ENCODE assay signal across 21 cellular contexts in genomic region chr1:58409826-58410225, GRCh38.
A peak's percentile ranks its signal among the peaks of the same experiment; 100 is the strongest.
DNase-seq lines count a peak whose midpoint lies in the region; ATAC-seq and TF ChIP-seq lines count a peak whose summit lies in the region.
"Had no signal": no experiment of that assay in that cellular context is flagged by ENCODE, and none has a peak within 500 bp of the region (broad histone marks: within the 10 kb centered on the region; RNA-seq: fewer than 3 reads in every experiment).

No MANE protein-coding gene starts in this region.

- no peak overlapping the region for H3K4me3 Mint-ChIP-seq in GM23338
- H3K4me3 Mint-ChIP-seq: activated CD4-positive, alpha-beta memory T cell treated with anti-CD3 and anti-CD28 coated beads for 36 hours; activated naive CD8-positive, alpha-beta T cell; activated T-cell treated with anti-CD3 and anti-CD28 coated beads, Interleukin-2, amount 50 U/mL, for 72 hours; CD4-positive, CD25-positive, alpha-beta regulatory T cell; stimulated activated memory B cell treated with anti-CD40 and anti-IgM and Interleukin-4, amounts not matched to agents 10 μg/mL and 1 μg/mL and 100 μg/mL, for 72 hours had no signal

- peaks cover 4% of the 10 kb centered on the region; the same call in 1 of the 2 replicates for H3K4me1 ChIP-seq in GM23338 (ENCODE audit: insufficient read depth)
- H3K4me1 ChIP-seq: parathyroid adenoma, transverse colon had no signal

- no peaks in the 10 kb centered on the region for H3K36me3 Mint-ChIP-seq in GM23338 (ENCODE audit: low read depth)
- H3K36me3 Mint-ChIP-seq: activated naive CD8-positive, alpha-beta T cell; CD4-positive, CD25-positive, alpha-beta regulatory T cell had no signal

- no peaks in the 10 kb centered on the region for H3K27me3 Mint-ChIP-seq in GM23338 (ENCODE audit: insufficient read depth, low read depth, poor library complexity)
- H3K27me3 Mint-ChIP-seq: activated CD4-positive, alpha-beta memory T cell treated with anti-CD3 and anti-CD28 coated beads for 36 hours; activated naive CD8-positive, alpha-beta T cell; CD4-positive, CD25-positive, alpha-beta regulatory T cell; stimulated activated memory B cell treated with anti-CD40 and anti-IgM and Interleukin-4, amounts not matched to agents 10 μg/mL and 1 μg/mL and 100 μg/mL, for 72 hours had no signal

- DNase-seq in GM23338 (ENCODE audit: low spot score) (no peak), kidney tubule cell (ENCODE audit: low spot score) (peak; percentile 51), T-helper 9 cell (no peak), ecto neural progenitor cell (ENCODE audit: low spot score) (no peak), NCI-H2171 (lab: John Stamatoyannopoulos, UW) (no peak)
- no peak for DNase-seq in stimulated activated CD4-positive, alpha-beta T cell treated with anti-CD3 and anti-CD28 coated beads, Interleukin-2, amount 100 ng/mL, for 24 hours
- DNase-seq: activated CD4-positive, alpha-beta memory T cell treated with anti-CD3 and anti-CD28 coated beads for 36 hours; activated T-cell treated with anti-CD3 and anti-CD28 coated beads, Interleukin-2, amount 50 U/mL, for 72 hours; caudate nucleus; CD4-positive, CD25-positive, alpha-beta regulatory T cell; DMS79; left colon; NCI-H146; NCI-H446; OCI-M1; transverse colon had no signal

- H2AFZ ChIP-seq in GM23338: peak overlapping the region; percentile 93; the same call in 1 of the 2 replicates
- H2AFZ ChIP-seq: parathyroid adenoma had no signal

- H3K9me2 ChIP-seq in GM23338 (ENCODE audit: insufficient read depth): no peaks in the 10 kb centered on the region

- TF ChIP-seq CTCF in GM23338 (conservative IDR thresholded peaks at IDR 0.05; ENCODE audit: low read depth in 2 of 2): no peak

- H3K4me2 ChIP-seq in GM23338: no peak overlapping the region

- H3K4me1 Mint-ChIP-seq in GM23338: no peaks in the 10 kb centered on the region
- H3K4me1 Mint-ChIP-seq: CD4-positive, CD25-positive, alpha-beta regulatory T cell; stimulated activated memory B cell treated with anti-CD40 and anti-IgM and Interleukin-4, amounts not matched to agents 10 μg/mL and 1 μg/mL and 100 μg/mL, for 72 hours had no signal

- H3K27ac ChIP-seq in GM23338 (ENCODE audit: low read depth): no peak overlapping the region
- H3K27ac ChIP-seq: parathyroid adenoma, SK-N-MC, transverse colon had no signal

- H3K36me3 ChIP-seq in GM23338 (ENCODE audit: insufficient read depth): no peaks in the 10 kb centered on the region
- H3K36me3 ChIP-seq: transverse colon had no signal

- H3K9me3 Mint-ChIP-seq in GM23338: no peaks in the 10 kb centered on the region
- H3K9me3 Mint-ChIP-seq: activated CD4-positive, alpha-beta memory T cell treated with anti-CD3 and anti-CD28 coated beads for 36 hours; activated T-cell treated with anti-CD3 and anti-CD28 coated beads, Interleukin-2, amount 50 U/mL, for 72 hours; CD4-positive, CD25-positive, alpha-beta regulatory T cell; stimulated activated memory B cell treated with anti-CD40 and anti-IgM and Interleukin-4, amounts not matched to agents 10 μg/mL and 1 μg/mL and 100 μg/mL, for 72 hours had no signal

- H3K4me3 ChIP-seq in GM23338: no peak overlapping the region
- H3K4me3 ChIP-seq: SK-N-MC, transverse colon had no signal

- H4K20me1 ChIP-seq in GM23338 (replicated peaks; ENCODE audit: insufficient read depth): no peaks in the 10 kb centered on the region

- H3K27ac Mint-ChIP-seq in GM23338: no peak overlapping the region
- H3K27ac Mint-ChIP-seq: activated CD4-positive, alpha-beta memory T cell treated with anti-CD3 and anti-CD28 coated beads for 36 hours; activated naive CD8-positive, alpha-beta T cell; activated T-cell treated with anti-CD3 and anti-CD28 coated beads, Interleukin-2, amount 50 U/mL, for 72 hours; CD4-positive, CD25-positive, alpha-beta regulatory T cell; stimulated activated memory B cell treated with anti-CD40 and anti-IgM and Interleukin-4, amounts not matched to agents 10 μg/mL and 1 μg/mL and 100 μg/mL, for 72 hours had no signal

- ATAC-seq in GM23338 (no peak), SK-N-SH treated with all-trans-retinoic acid at 6 μM for 48 hours (peak; percentile 47)
- ATAC-seq: activated T-cell treated with anti-CD3 and anti-CD28 coated beads, Interleukin-2, amount 50 U/mL, for 72 hours; left colon; stimulated activated memory B cell treated with anti-CD40 and anti-IgM and Interleukin-4, amounts not matched to agents 10 μg/mL and 1 μg/mL and 100 μg/mL, for 72 hours had no signal

- no peaks in the 10 kb centered on the region for H3K79me2 ChIP-seq in GM23338 (replicated peaks; ENCODE audit: insufficient read depth)
- H3K79me2 ChIP-seq: parathyroid adenoma had no signal

- no peaks in the 10 kb centered on the region for H3F3A ChIP-seq in GM23338 (replicated peaks; ENCODE audit: low read depth)

- no peaks in the 10 kb centered on the region for H3K27me3 ChIP-seq in GM23338 (ENCODE audit: insufficient read depth)
- H3K27me3 ChIP-seq: transverse colon had no signal

TF ChIP-seq in GM23338, 12 proteins besides CTCF, POLR2A, EP300 and RAD21 (continues in another document):
- TF ChIP-seq CREB1 (CRISPR knock-in tag; IDR thresholded peaks at IDR 0.05; ENCODE audit: low read depth) (no peak), EZH2 (IDR thresholded peaks at IDR 0.05; ENCODE audit: low read depth, unreplicated experiment) (no peak)

TF ChIP-seq in SK-N-SH treated with all-trans-retinoic acid at 6 μM for 48 hours, 23 proteins besides CTCF, POLR2A, EP300 and RAD21:
- TF ChIP-seq TCF4 (CRISPR knock-in tag; IDR thresholded peaks at IDR 0.05; ENCODE audit: borderline replicate concordance): no peak
- TF ChIP-seq ZC3H10 (CRISPR knock-in tag; IDR thresholded peaks at IDR 0.05): no peak
- no peak for TF ChIP-seq RARB (CRISPR knock-in tag; IDR thresholded peaks at IDR 0.05)
TF ChIP-seq in SK-N-SH treated with all-trans-retinoic acid at 6 μM for 48 hours: peak in this region for 0.
